In the genomic region with DNA sequence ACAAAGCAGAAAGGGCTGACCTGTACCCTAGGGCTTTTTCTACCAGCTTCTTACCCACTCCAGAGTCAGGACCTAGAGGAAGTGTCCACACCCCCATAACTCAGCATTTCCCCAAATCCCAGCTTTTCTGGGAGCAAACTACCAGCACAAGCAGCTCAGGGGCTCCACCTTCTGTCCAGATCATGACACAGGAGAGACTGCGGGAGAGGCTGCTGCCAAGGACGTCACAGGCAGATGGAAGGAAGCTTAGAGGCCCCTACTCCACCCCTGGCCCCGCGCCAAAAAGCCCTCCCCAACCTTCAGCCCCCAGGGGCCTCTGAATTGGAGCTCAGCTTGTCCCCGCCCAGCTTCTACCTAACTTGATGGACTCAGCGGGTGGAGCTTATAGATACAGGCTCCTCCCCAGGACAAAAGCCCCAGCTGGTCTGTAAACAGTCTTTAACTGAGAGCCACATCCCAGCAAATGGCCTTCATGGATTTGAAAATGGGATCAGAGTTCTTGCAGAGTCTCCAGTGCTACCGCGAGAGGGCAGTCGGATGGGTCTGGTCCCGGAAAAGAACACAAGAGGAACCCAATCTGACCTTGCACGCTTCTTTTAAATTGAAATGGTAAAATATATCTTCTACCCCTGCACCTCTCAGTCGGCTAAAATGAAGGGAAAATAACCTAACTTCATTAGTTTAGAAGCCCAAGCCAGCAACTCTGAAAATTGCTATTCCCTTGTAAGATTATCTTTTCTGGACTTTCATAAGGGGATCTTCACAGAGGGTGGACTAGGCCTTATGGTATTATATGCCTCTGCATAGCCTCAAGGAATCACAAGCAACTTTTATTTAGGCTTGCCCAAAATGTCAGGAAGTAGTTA, we compare ENCODE assay signal across 8 cellular contexts. TPM values are rescaled to one million over a fixed set of nuclear protein-coding genes. Genes with fewer than 3 reads are reported as not detected.
DNase-seq lines count a peak whose midpoint lies in the region; ATAC-seq and TF ChIP-seq lines count a peak whose summit lies in the region.

No MANE protein-coding gene starts in this region.

- peak; percentile 88 for TF ChIP-seq CTCF in OCI-LY1 (IDR thresholded peaks at IDR 0.05; ENCODE audit: low read length)

- H3K4me3 ChIP-seq in HUES6 (ENCODE audit: low read depth, low read length) (peak overlapping the region; percentile 94), OCI-LY1 (ENCODE audit: low read depth, low read length, poor library complexity, severe bottlenecking) (peak overlapping the region; percentile 83)

- H3K4me2 ChIP-seq in OCI-LY1 (ENCODE audit: low read length): peak overlapping the region; percentile 96

- peaks cover 27% of the 10 kb centered on the region for H3K4me1 ChIP-seq in HUES6 (ENCODE audit: control insufficient read depth, insufficient read depth, low read length)
- H3K4me1 ChIP-seq in OCI-LY1 (ENCODE audit: insufficient read depth, low read length, severe bottlenecking): peaks cover 46% of the 10 kb centered on the region

- peaks cover 48% of the 10 kb centered on the region for H3K36me3 ChIP-seq in HUES6 (ENCODE audit: control insufficient read depth, insufficient read depth, low read length)
- H3K36me3 ChIP-seq in OCI-LY1 (ENCODE audit: insufficient read depth, low read length): peaks cover 45% of the 10 kb centered on the region

- H3K27ac ChIP-seq in HUES6 (ENCODE audit: low read depth, low read length) (no peak overlapping the region), OCI-LY1 (ENCODE audit: low read depth, low read length, poor library complexity, severe bottlenecking) (peak overlapping the region; percentile 96), epithelial cell of prostate (peak overlapping the region; percentile 96)

- no peaks in the 10 kb centered on the region for H3K27me3 ChIP-seq in HUES6 (ENCODE audit: control insufficient read depth, insufficient read depth, low read length)
- H3K27me3 ChIP-seq in OCI-LY1 (ENCODE audit: insufficient read depth, low read length): no peaks in the 10 kb centered on the region

- DNase-seq in DMS 273 (lab: John Stamatoyannopoulos, UW; ENCODE audit: unreplicated experiment) (peak; percentile 99), activated T-cell treated with anti-CD3 and anti-CD28 coated beads for 4 hours (peak; percentile 79), epithelial cell of prostate (ENCODE audit: low read depth, low spot score) (peak; percentile 98), mucosa of gallbladder (ENCODE audit: low spot score) (peak; percentile 99)
- DNase-seq in stimulated activated CD8-positive, alpha-beta memory T cell treated with anti-CD3 and anti-CD28 coated beads, Interleukin-4, amount 100 ng/mL, for 48 hours: peak; percentile 97

- H4K20me1 ChIP-seq in OCI-LY1 (ENCODE audit: insufficient read depth, low read length): no peaks in the 10 kb centered on the region

- no peaks in the 10 kb centered on the region for H3K79me2 ChIP-seq in OCI-LY1 (ENCODE audit: insufficient read depth, low read length)

- H3K9me3 ChIP-seq in HUES6 (ENCODE audit: control insufficient read depth, insufficient read depth, low read depth, low read length): no peaks in the 10 kb centered on the region
- H3K9me3 ChIP-seq in OCI-LY1 (ENCODE audit: low read length): no peaks in the 10 kb centered on the region

- H3K9ac ChIP-seq in HUES6 (ENCODE audit: low read length) (peak overlapping the region; percentile 44), OCI-LY1 (ENCODE audit: low read length) (peak overlapping the region; percentile 86; the same call in 1 of the 2 replicates)

- peak; percentile 53 for ATAC-seq in GM21423 (IDR thresholded peaks at IDR 0.05; ENCODE audit: unreplicated experiment)

- no peaks in the 10 kb centered on the region for H3K9me2 ChIP-seq in OCI-LY1 (ENCODE audit: low read depth, low read length)

- 0 out of 2 replicates have a peak, but pooled peaks cover 13% of the 10 kb centered on the region for H3F3A ChIP-seq in OCI-LY1 (ENCODE audit: insufficient read depth, low read length)

- no peak overlapping the region for H2AFZ ChIP-seq in OCI-LY1 (ENCODE audit: low read length)

RNA-seq across cellular contexts. Expression of a gene that starts 6.8 kb away (rescaled TPM):
- 99.3 TPM for total RNA-seq in mucosa of gallbladder

RNA-seq across cellular contexts. Expression of a gene that starts 8.9 kb away (rescaled TPM):
- 558 TPM for total RNA-seq in mucosa of gallbladder

RNA-seq across cellular contexts. Expression of a gene that starts 51.2 kb away (rescaled TPM):
- total RNA-seq in mucosa of gallbladder: 201 TPM
